ENCODE assay signal across 8 cellular contexts in the genomic region with DNA sequence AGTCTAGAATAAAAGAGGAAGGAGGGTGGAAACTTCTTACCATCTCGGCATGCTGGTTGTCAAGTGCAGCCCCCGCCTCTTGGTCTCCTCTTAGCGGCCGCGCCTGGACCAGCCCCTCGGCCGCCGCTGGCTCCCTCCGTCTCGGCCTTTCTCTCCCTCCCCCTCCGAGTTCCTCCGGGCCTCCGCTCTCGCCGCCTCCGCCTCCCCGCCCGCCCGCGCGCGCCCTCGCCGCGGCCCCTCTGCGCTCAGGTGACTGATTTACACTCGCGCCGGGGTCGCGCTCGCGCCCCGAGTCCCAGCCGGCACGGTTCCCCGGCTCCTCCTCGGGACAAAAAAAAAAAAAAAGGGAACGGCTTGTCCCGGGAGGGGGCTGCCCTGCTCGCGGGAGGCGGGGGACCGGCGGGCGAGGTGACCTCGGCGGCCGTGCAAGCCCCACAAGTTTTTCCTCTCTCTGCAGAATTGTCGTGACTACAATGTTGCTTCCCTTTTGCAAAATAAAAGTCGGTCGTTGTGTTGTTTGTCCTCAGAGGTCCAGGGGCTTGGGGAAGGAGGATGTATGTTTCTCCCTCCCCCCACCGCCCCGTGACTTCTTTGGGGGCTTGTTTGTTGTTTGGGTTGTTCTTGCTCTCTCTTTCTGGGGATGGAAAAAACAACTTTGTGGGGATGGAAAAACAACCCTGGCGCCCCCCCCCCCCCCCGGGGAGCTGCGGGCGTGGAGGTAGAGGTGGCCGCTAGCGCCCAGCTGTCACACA. TPM values are rescaled to one million over a fixed set of nuclear protein-coding genes. Genes with fewer than 3 reads are reported as not detected.
DNase-seq lines count a peak whose midpoint lies in the region; ATAC-seq and TF ChIP-seq lines count a peak whose summit lies in the region.

TSS of gene BNC2 (minus strand) at position 65 of the 752 bp plus-strand sequence. CDS start at position 43, 22 bp downstream.

- TF ChIP-seq CTCF in progenitor cell of endocrine pancreas (IDR thresholded peaks at IDR 0.05; ENCODE audit: unreplicated experiment), result peak; percentile 37

- H3K36me3 Mint-ChIP-seq in progenitor cell of endocrine pancreas (ENCODE audit: insufficient read depth), result no peaks in the 10 kb centered on the region

- 0 to 3% (median 1%) methylated on average over 49 to 60 of the region's 60 CpGs for WGBS in adipose tissue, 3 donors

- peaks cover 7% of the 10 kb centered on the region for H3K4me1 Mint-ChIP-seq in progenitor cell of endocrine pancreas (ENCODE audit: low read depth)

- peak within 1 kb of the TSS; percentile 32 for H3K27ac ChIP-seq in adipose tissue (ENCODE audit: low read depth, low read length)

- peak; percentile 12 for DNase-seq in COR-L47 (lab: John Stamatoyannopoulos, UW)
- no peak for DNase-seq in Jurkat, Clone E6-1 (ENCODE audit: low read depth, low spot score)
- peak; percentile 83 for DNase-seq in hepatic stellate cell (ENCODE audit: low spot score)
- peak; percentile 49 for DNase-seq in progenitor cell of endocrine pancreas (ENCODE audit: low spot score, unreplicated experiment)
- no peak for DNase-seq in HuH-7.5 (ENCODE audit: low spot score)

- no peaks in the 10 kb centered on the region for H3K9me3 Mint-ChIP-seq in progenitor cell of endocrine pancreas (ENCODE audit: low read depth)

- H3K4me3 ChIP-seq in Jurkat, Clone E6-1 (ENCODE audit: low read length), result peak within 1 kb of the TSS; percentile 27

- ATAC-seq in GM19463 (IDR thresholded peaks at IDR 0.05; ENCODE audit: unreplicated experiment) (no peak), GM19328 (IDR thresholded peaks at IDR 0.05; ENCODE audit: unreplicated experiment) (no peak)

- H3K27me3 Mint-ChIP-seq in progenitor cell of endocrine pancreas, result peaks cover 68% of the 10 kb centered on the region

- peak within 1 kb of the TSS; percentile 78 for H3K27ac Mint-ChIP-seq in progenitor cell of endocrine pancreas

- peak within 1 kb of the TSS; percentile 90 for H3K4me3 Mint-ChIP-seq in progenitor cell of endocrine pancreas (ENCODE audit: low read depth)

RNA-seq across cellular contexts. Expression of gene BNC2, which starts in this region (rescaled TPM):
- not detected for polyA plus RNA-seq in Jurkat, Clone E6-1 (2012; ENCODE audit: insufficient read depth, insufficient read length)
- 1 to 10 TPM in 2 of 3 donors, under 1 TPM in 1; 0.28 to 3.9 (median 3.6) TPM for polyA plus RNA-seq in adipose tissue
- total RNA-seq in progenitor cell of endocrine pancreas, result 1.0 and 1.6 TPM in 2 replicates

Comparison
In these comparisons a context has a peak if more than half of its experiments do, and no peak if none do; other contexts are left out.
1. DNase-seq: peak in COR-L47 (single experiment), hepatic stellate cell (single experiment) and progenitor cell of endocrine pancreas (single experiment); none in Jurkat, Clone E6-1 (single experiment) and HuH-7.5 (single experiment).